8 cellular contexts compared by ENCODE assay signal in the genomic region with DNA sequence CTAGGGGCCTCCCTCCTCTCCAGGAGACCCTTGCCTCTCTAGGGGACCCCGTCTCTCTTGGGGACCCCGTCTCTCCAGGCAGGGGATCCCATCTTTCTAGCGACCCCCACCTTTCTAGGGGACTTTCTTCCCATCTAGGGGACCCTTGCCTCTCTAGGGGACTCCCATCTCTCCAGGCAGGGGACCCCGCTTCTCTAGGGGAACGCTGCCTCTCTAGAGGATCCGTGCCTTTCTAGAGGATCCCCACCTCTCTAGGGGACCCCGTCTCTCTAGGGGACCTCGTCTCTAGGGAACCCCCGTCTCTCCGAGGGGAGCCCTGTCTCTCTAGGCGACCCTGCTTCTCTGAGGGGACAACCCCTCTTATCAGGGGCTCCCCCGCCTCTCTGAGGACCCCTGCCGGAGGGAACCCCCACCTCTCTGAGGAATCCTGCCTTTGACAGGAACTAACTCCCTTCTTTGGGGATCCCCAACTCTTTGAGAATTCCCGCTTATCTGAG. TPM values are rescaled to one million over a fixed set of nuclear protein-coding genes. Genes with fewer than 3 reads are reported as not detected.
DNase-seq lines count a peak whose midpoint lies in the region; ATAC-seq and TF ChIP-seq lines count a peak whose summit lies in the region.

No MANE protein-coding gene starts in this region.

- H3K4me2 ChIP-seq in OCI-LY1 (ENCODE audit: low read length): peak overlapping the region; percentile 75

- no peaks in the 10 kb centered on the region for H3K27me3 Mint-ChIP-seq in CD4-positive, alpha-beta T cell
- peaks cover 5% of the 10 kb centered on the region for H3K27me3 Mint-ChIP-seq in nephron progenitor cell (ENCODE audit: low read depth, poor library complexity)

- H3K4me3 Mint-ChIP-seq in CD4-positive, alpha-beta T cell: peak overlapping the region; percentile 96
- peak overlapping the region; percentile 90 for H3K4me3 Mint-ChIP-seq in nephron progenitor cell

- TF ChIP-seq CTCF in CD4-positive, alpha-beta T cell (IDR thresholded peaks at IDR 0.05): no peak
- TF ChIP-seq CTCF in OCI-LY1 (IDR thresholded peaks at IDR 0.05; ENCODE audit: low read length) (peak; percentile 43), colonic mucosa (IDR thresholded peaks at IDR 0.05) (no peak), nephron progenitor cell (IDR thresholded peaks at IDR 0.05) (no peak)

- no peaks in the 10 kb centered on the region for H3K9me3 ChIP-seq in CD4-positive, alpha-beta T cell (ENCODE audit: control insufficient read depth, low read length)
- H3K9me3 ChIP-seq in OCI-LY1 (ENCODE audit: low read length) (no peaks in the 10 kb centered on the region), colonic mucosa (no peaks in the 10 kb centered on the region)

- H3K9me2 ChIP-seq in OCI-LY1 (ENCODE audit: low read depth, low read length): no peaks in the 10 kb centered on the region

- no peaks in the 10 kb centered on the region for H4K20me1 ChIP-seq in OCI-LY1 (ENCODE audit: insufficient read depth, low read length)

- peaks cover 10% of the 10 kb centered on the region for H3K36me3 Mint-ChIP-seq in CD4-positive, alpha-beta T cell (ENCODE audit: low read depth)
- H3K36me3 Mint-ChIP-seq in nephron progenitor cell (ENCODE audit: low read depth): peaks cover 8% of the 10 kb centered on the region

- peaks cover 55% of the 10 kb centered on the region for H3K4me1 Mint-ChIP-seq in CD4-positive, alpha-beta T cell (ENCODE audit: low read depth)
- peaks cover 55% of the 10 kb centered on the region for H3K4me1 Mint-ChIP-seq in nephron progenitor cell

- no peaks in the 10 kb centered on the region for H3K9me3 Mint-ChIP-seq in CD4-positive, alpha-beta T cell
- peaks cover 26% of the 10 kb centered on the region for H3K9me3 Mint-ChIP-seq in nephron progenitor cell

- POLR2A ChIA-PET in CD4-positive, alpha-beta T cell (lab: Charles Lee): no interaction called here

- peak overlapping the region; percentile 94 for H3K9ac ChIP-seq in OCI-LY1 (ENCODE audit: low read length)
- H3K9ac ChIP-seq in colonic mucosa (ENCODE audit: low read depth in 2 of 2, low read length in 2 of 2): peak overlapping the region; percentile 81 to 91

- no peaks in the 10 kb centered on the region for H3K27me3 ChIP-seq in CD4-positive, alpha-beta T cell (ENCODE audit: control insufficient read depth, insufficient read depth, low read length)
- no peaks in the 10 kb centered on the region for H3K27me3 ChIP-seq in OCI-LY1 (ENCODE audit: insufficient read depth, low read length)
- no peaks in the 10 kb centered on the region for H3K27me3 ChIP-seq in colonic mucosa

- CTCF ChIA-PET in CD4-positive, alpha-beta T cell (lab: Charles Lee): no interaction called here

- H3K4me1 ChIP-seq in OCI-LY1 (ENCODE audit: insufficient read depth, low read length, severe bottlenecking): peaks cover 54% of the 10 kb centered on the region
- peaks cover 27% of the 10 kb centered on the region for H3K4me1 ChIP-seq in colonic mucosa

- intact Hi-C loops in CD4-positive, alpha-beta T cell (cut with DNase I, micrococcal nuclease): loop anchor here in 1 of 2 experiments (5.0 kb wide), 1 partner anchor 106 kb away; no protein-coding TSS in a partner anchor
- intact Hi-C loops in colonic mucosa (cut with DNase I): no loop called here

- H3K36me3 ChIP-seq in OCI-LY1 (ENCODE audit: insufficient read depth, low read length): no peaks in the 10 kb centered on the region
- no peaks in the 10 kb centered on the region for H3K36me3 ChIP-seq in colonic mucosa

- H3K79me2 ChIP-seq in OCI-LY1 (ENCODE audit: insufficient read depth, low read length): peaks cover 30% of the 10 kb centered on the region

- DNase-seq in CD4-positive, alpha-beta T cell: peak in 3 of 10 experiments; percentile 6 to 21 (median 9)
- no peak for DNase-seq in colonic mucosa
- DNase-seq in nephron progenitor cell: no peak
- no peak for DNase-seq in nucleus accumbens (lab: John Stamatoyannopoulos, UW)
- DNase-seq in SIG-M5 (lab: John Stamatoyannopoulos, UW): no peak

- H3K27ac ChIP-seq in CD4-positive, alpha-beta T cell (ENCODE audit: low read depth, low read length): peak overlapping the region; percentile 74
- peak overlapping the region; percentile 71 for H3K27ac ChIP-seq in OCI-LY1 (ENCODE audit: low read depth, low read length, poor library complexity, severe bottlenecking)
- peak overlapping the region; percentile 80 for H3K27ac ChIP-seq in colonic mucosa

- H3F3A ChIP-seq in OCI-LY1 (ENCODE audit: insufficient read depth, low read length): no peaks in the 10 kb centered on the region

- H3K4me3 ChIP-seq in OCI-LY1 (ENCODE audit: low read depth, low read length, poor library complexity, severe bottlenecking) (peak overlapping the region; percentile 89), colonic mucosa (peak overlapping the region; percentile 95)

- peak overlapping the region; percentile 94 for H3K27ac Mint-ChIP-seq in CD4-positive, alpha-beta T cell
- peak overlapping the region; percentile 96 for H3K27ac Mint-ChIP-seq in nephron progenitor cell

- no peak overlapping the region for H2AFZ ChIP-seq in OCI-LY1 (ENCODE audit: low read length)

- no peak for ATAC-seq in CD4-positive, alpha-beta T cell (ENCODE audit: poor library complexity)
- ATAC-seq in HG03280 (IDR thresholded peaks at IDR 0.05; ENCODE audit: unreplicated experiment) (no peak), HG03565 (IDR thresholded peaks at IDR 0.05; ENCODE audit: unreplicated experiment) (no peak)

RNA-seq across cellular contexts. Expression of a gene that starts 19.1 kb away (rescaled TPM):
- total RNA-seq in CD4-positive, alpha-beta T cell: 100 to 1,000 TPM; 104 to 107 TPM
- total RNA-seq in colonic mucosa: 100 to 1,000 TPM; 102 to 145 TPM
